Comparison of ENCODE assay signal across 18 cellular contexts in the genomic region with DNA sequence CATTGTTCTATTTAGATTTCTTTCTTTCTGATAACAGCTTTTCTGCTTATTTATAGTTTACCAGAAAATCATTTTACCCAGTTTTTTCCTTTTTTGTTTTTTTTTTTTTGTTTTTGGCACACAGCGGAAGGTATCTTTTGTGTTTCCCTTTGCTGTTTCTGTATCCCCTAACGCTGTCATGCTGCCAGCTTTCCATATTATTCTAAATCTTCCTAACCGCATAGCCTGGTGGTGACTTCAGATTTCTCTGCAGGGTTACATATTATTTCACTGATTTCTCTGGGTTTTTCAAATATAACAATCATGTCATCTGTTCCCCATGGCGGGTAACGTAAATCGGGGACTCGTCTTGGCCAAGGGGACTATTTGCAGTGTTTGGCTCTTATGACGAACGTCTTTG.
"Had no signal": no experiment of that assay in that cellular context is flagged by ENCODE, and none has a peak within 500 bp of the region (broad histone marks: within the 10 kb centered on the region; RNA-seq: fewer than 3 reads in every experiment).

No MANE protein-coding gene starts in this region.

- DNase-seq: dorsolateral prefrontal cortex; effector CD8-positive, alpha-beta T cell; esophagus squamous epithelium; foreskin melanocyte; head of caudate nucleus; left colon; left ventricle myocardium superior; mesendoderm; naive B cell; nephron progenitor cell; posterior cingulate gyrus; small intestine; stimulated activated CD4-positive, alpha-beta T cell treated with anti-CD3 and anti-CD28 coated beads, Interleukin-4, amount 100 ng/mL, for 1 hour; stimulated activated CD8-positive, alpha-beta memory T cell treated with anti-CD3 and anti-CD28 coated beads, Interleukin-4, amount 100 ng/mL, for 48 hours; stimulated activated naive CD8-positive, alpha-beta T cell treated with anti-CD3 and anti-CD28 coated beads, Interleukin-15, Interleukin-2, amounts not matched to agents 100 U/mL and 50 U/mL, for 24 hours; tibial artery; upper lobe of left lung; uterus had no signal
